Comparison of ENCODE assay signal across 18 cellular contexts in the genomic region with DNA sequence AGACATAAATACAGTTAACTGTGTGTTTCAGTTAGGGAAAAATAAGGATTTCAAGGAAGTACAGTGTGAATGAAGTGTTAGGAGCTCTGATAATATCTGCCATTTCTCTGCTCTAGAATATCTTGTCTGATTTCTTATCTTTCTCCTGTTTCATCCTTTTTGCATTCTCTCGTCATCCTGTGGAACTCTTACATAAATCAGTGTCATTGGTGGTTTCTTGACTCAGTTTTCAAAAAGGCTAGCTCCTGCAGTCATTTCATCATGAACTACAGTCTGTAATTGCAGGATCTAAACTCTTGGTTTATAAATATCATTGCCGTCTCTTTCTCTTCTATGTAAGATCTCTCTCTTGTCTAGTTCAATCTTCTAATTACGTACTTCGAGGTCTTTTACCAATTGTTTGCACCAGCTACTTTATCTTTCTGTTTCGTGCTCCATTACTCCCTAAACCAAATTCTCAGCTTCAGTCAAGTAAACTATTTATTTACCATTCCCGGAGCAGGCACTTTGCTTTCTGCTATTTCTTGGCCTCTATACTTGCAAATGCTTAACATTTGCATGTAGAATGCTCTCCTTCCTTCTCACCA.
"Had no signal": no experiment of that assay in that cellular context is flagged by ENCODE, and none has a peak within 500 bp of the region (broad histone marks: within the 10 kb centered on the region; RNA-seq: fewer than 3 reads in every experiment).

No MANE protein-coding gene starts in this region.

- H3K27me3 ChIP-seq: gastrocnemius medialis, heart right ventricle, tibial nerve, uterus had no signal

- H3K27me3 Mint-ChIP-seq: activated CD8-positive, alpha-beta T cell treated with anti-CD3 and anti-CD28 coated beads for 36 hours; activated naive CD8-positive, alpha-beta T cell; naive thymus-derived CD8-positive, alpha-beta T cell had no signal

- H3K4me3 ChIP-seq: gastrocnemius medialis, heart right ventricle, left ventricle myocardium inferior, tibial nerve, uterus had no signal

- H3K36me3 ChIP-seq: gastrocnemius medialis, heart right ventricle, left ventricle myocardium inferior, tibial nerve, uterus had no signal

- DNase-seq: activated CD4-positive, alpha-beta T cell treated with anti-CD3 and anti-CD28 coated beads for 4 hours; activated CD8-positive, alpha-beta T cell treated with anti-CD3 and anti-CD28 coated beads for 36 hours; activated gamma-delta T cell treated with Interleukin-2 at 50 U/mL for 16 hours; cortex of kidney; effector CD4-positive, alpha-beta T cell; gastrocnemius medialis; heart right ventricle; islet precursor cell; left ventricle myocardium inferior; naive thymus-derived CD8-positive, alpha-beta T cell; stimulated activated CD4-positive, alpha-beta T cell treated with anti-CD3 and anti-CD28 coated beads, Interleukin-4, amount 100 ng/mL, for 24 hours; stimulated activated naive CD4-positive, alpha-beta T cell; T-helper 17 cell; uterus had no signal

- H3K9me3 Mint-ChIP-seq: activated CD8-positive, alpha-beta T cell treated with anti-CD3 and anti-CD28 coated beads for 36 hours; naive thymus-derived CD8-positive, alpha-beta T cell; WTC11 had no signal

- H3K36me3 Mint-ChIP-seq: activated naive CD8-positive, alpha-beta T cell; naive thymus-derived CD8-positive, alpha-beta T cell; WTC11 had no signal

- H3K27ac Mint-ChIP-seq: activated CD8-positive, alpha-beta T cell treated with anti-CD3 and anti-CD28 coated beads for 36 hours; activated naive CD8-positive, alpha-beta T cell; naive thymus-derived CD8-positive, alpha-beta T cell; T-helper 17 cell; WTC11 had no signal

- H3K27ac ChIP-seq: epithelial cell of prostate, gastrocnemius medialis, heart right ventricle, left ventricle myocardium inferior, uterus had no signal

- H3K4me3 Mint-ChIP-seq: activated CD8-positive, alpha-beta T cell treated with anti-CD3 and anti-CD28 coated beads for 36 hours; activated naive CD8-positive, alpha-beta T cell; naive thymus-derived CD8-positive, alpha-beta T cell; T-helper 17 cell; WTC11 had no signal

- ATAC-seq: activated CD8-positive, alpha-beta T cell treated with anti-CD3 and anti-CD28 coated beads for 36 hours; gastrocnemius medialis; heart right ventricle; naive thymus-derived CD8-positive, alpha-beta T cell; T-helper 17 cell had no signal

- H3K9me3 ChIP-seq: gastrocnemius medialis, heart right ventricle, left ventricle myocardium inferior, tibial nerve, uterus had no signal

- H3K4me1 Mint-ChIP-seq: naive thymus-derived CD8-positive, alpha-beta T cell had no signal

- H3K4me1 ChIP-seq: heart right ventricle, left ventricle myocardium inferior, uterus had no signal
